In the genomic region with DNA sequence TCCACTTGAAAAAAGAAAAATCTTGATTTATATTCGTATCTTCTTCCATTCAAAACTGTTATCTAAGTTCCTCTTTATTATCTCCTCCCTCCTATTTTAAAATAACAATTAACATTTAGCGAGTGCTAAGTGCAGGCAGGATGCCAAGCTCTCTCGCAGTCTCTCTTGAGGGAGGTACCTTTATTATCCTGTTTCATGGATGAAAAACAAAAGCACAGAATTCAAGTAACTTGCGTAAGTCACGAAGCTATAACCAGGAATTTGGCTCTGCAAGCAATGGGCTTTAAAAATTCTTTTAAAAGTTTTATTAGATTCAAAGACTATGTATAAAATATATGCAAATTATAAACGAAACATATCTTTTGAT, we compare ENCODE assay signal across 8 cellular contexts.
DNase-seq lines count a peak whose midpoint lies in the region; ATAC-seq and TF ChIP-seq lines count a peak whose summit lies in the region.

No MANE protein-coding gene starts in this region.

- CTCF ChIA-PET in Panc1 (lab: Charles Lee), result no interaction called here

- DNase-seq in AG08396 (ENCODE audit: low spot score) (peak; percentile 8), HFF-Myc (ENCODE audit: extremely low read depth, low read depth) (peak; percentile 37), Panc1 (ENCODE audit: low read depth, low spot score) (no peak), epithelial cell of esophagus (ENCODE audit: low read depth) (peak; percentile 51), HUDEP-2 (lab: John Stamatoyannopoulos, UW; ENCODE audit: unreplicated experiment in 76 of 76) (no peak)

- H3K27ac Mint-ChIP-seq in nephron, result peak overlapping the region in 2 of 3 experiments; percentile 94 to 98

- H3K4me3 Mint-ChIP-seq in nephron, result peak overlapping the region; percentile 88 to 90 (median 88)

- H3K9me3 Mint-ChIP-seq in nephron, result no peaks in the 10 kb centered on the region

- H3K4me1 Mint-ChIP-seq in nephron, result peaks cover 22% of the 10 kb centered on the region

- H3K36me3 ChIP-seq in Panc1 (ENCODE audit: control insufficient read depth, insufficient read depth, low read length), result no peaks in the 10 kb centered on the region

- intact Hi-C loops in Panc1 (cut with micrococcal nuclease; ENCODE audit: unreplicated experiment), result no loop called here

- no peaks in the 10 kb centered on the region for H3K27me3 ChIP-seq in Panc1 (ENCODE audit: control insufficient read depth, insufficient read depth, low read length)

- in situ Hi-C loops in Panc1 (cut with HindIII; ENCODE audit: low pct_unique_long_range_greater_than_20kb, low sequenced_read_pairs), result no loop called here

- H3K4me3 ChIP-seq in HFF-Myc (replicated peaks; ENCODE audit: low read depth, low read length), result peak overlapping the region; percentile 72
- H3K4me3 ChIP-seq in Panc1 (ENCODE audit: low read depth in 2 of 2, low read length in 2 of 2), result peak overlapping the region; percentile 68 to 71
- H3K4me3 ChIP-seq in epithelial cell of esophagus (ENCODE audit: low read length), result peak overlapping the region; percentile 70

- peaks cover 26% of the 10 kb centered on the region for H3K4me1 ChIP-seq in Panc1 (ENCODE audit: control insufficient read depth, insufficient read depth, low read length)

- H3K27me3 Mint-ChIP-seq in nephron (ENCODE audit: low read depth), result no peaks in the 10 kb centered on the region

- H3K9me3 ChIP-seq in Panc1 (ENCODE audit: control insufficient read depth, insufficient read depth, low read depth, low read length), result no peaks in the 10 kb centered on the region

- POLR2A ChIA-PET in Panc1 (lab: Charles Lee), result interaction anchor here (0.6 kb wide), 2 partner anchors 36 to 988 kb away, joined by 3 read pairs; no protein-coding TSS in a partner anchor

- ATAC-seq in Panc1 (no peak), HG02885 (IDR thresholded peaks at IDR 0.05; ENCODE audit: poor library complexity, unreplicated experiment) (no peak), GM18873 (IDR thresholded peaks at IDR 0.05; ENCODE audit: low FRiP score, unreplicated experiment) (no peak)

- no TSS peak for BruUV-seq in Panc1 (replicated peaks; lab: Mats Ljungman, UMichigan)

- peak overlapping the region; percentile 99 for H3K27ac ChIP-seq in Panc1 (ENCODE audit: low read length)

- no peak for TF ChIP-seq CTCF in HFF-Myc (IDR thresholded peaks at IDR 0.05; ENCODE audit: low read depth, low read length, missing control alignments)
- TF ChIP-seq CTCF in Panc1 (IDR thresholded peaks at IDR 0.05), result no peak
- no peak for TF ChIP-seq CTCF in epithelial cell of esophagus (IDR thresholded peaks at IDR 0.05; ENCODE audit: insufficient read depth, low read depth, low read length, missing control alignments)
- TF ChIP-seq CTCF in nephron (IDR thresholded peaks at IDR 0.05; ENCODE audit: unreplicated experiment in 3 of 3), result no peak

- H3K36me3 Mint-ChIP-seq in nephron (ENCODE audit: low read depth), result no peaks in the 10 kb centered on the region

Comparison
In these comparisons a context has a peak if more than half of its experiments do, and no peak if none do; other contexts are left out.
1. DNase-seq: peak in AG08396 (single experiment), HFF-Myc (single experiment) and epithelial cell of esophagus (single experiment); none in Panc1 (single experiment) and HUDEP-2 (0 of 76).
2. Peak in every context shown above with its lines, with median percentiles within 50 percentile points of each other: H3K4me3 ChIP-seq.